Comparison of ENCODE assay signal across 8 cellular contexts in genomic region chr1:156385534-156386031, GRCh38.
DNase-seq lines count a peak whose midpoint lies in the region; ATAC-seq and TF ChIP-seq lines count a peak whose summit lies in the region.

No MANE protein-coding gene starts in this region.

- no peak for ATAC-seq in HG03460 (IDR thresholded peaks at IDR 0.05; ENCODE audit: unreplicated experiment)

- in situ Hi-C loops in brain microvascular endothelial cell (cut with HindIII; ENCODE audit: low pct_ligation_motif_present, low sequenced_read_pairs), result no loop called here

- peaks cover 31% of the 10 kb centered on the region for H3K27me3 ChIP-seq in brain microvascular endothelial cell (replicated peaks)

- H3K27ac ChIP-seq in VCaP (no peak overlapping the region), brain microvascular endothelial cell (no peak overlapping the region)

- no peak overlapping the region for H3K4me3 ChIP-seq in brain microvascular endothelial cell (ENCODE audit: low read depth, low read length)

- no peaks in the 10 kb centered on the region for H3K36me3 ChIP-seq in brain microvascular endothelial cell (replicated peaks)

- TF ChIP-seq CTCF in VCaP (conservative IDR thresholded peaks at IDR 0.05), result peak; percentile 85
- peak; percentile 95 for TF ChIP-seq CTCF in brain microvascular endothelial cell (IDR thresholded peaks at IDR 0.05; ENCODE audit: low read depth, low read length, missing control alignments)

- peak; percentile 64 to 77 for DNase-seq in NCI-H446 (lab: John Stamatoyannopoulos, UW)
- DNase-seq in NCI-H446 treated with DMSO at 0.1 percent for 48 hours (lab: John Stamatoyannopoulos, UW), result no peak
- peak; percentile 63 for DNase-seq in NCI-H2171 (lab: John Stamatoyannopoulos, UW)
- DNase-seq in brain microvascular endothelial cell, result peak; percentile 55
- peak; percentile 58 for DNase-seq in iris pigment epithelial cell (ENCODE audit: low read depth)
- peak; percentile 70 for DNase-seq in stimulated activated CD4-positive, alpha-beta T cell treated with anti-CD3 and anti-CD28 coated beads, Interleukin-1b, Interleukin-23, amount 100 ng/mL, for 48 hours
